14 cellular contexts compared by ENCODE assay signal in the genomic region with DNA sequence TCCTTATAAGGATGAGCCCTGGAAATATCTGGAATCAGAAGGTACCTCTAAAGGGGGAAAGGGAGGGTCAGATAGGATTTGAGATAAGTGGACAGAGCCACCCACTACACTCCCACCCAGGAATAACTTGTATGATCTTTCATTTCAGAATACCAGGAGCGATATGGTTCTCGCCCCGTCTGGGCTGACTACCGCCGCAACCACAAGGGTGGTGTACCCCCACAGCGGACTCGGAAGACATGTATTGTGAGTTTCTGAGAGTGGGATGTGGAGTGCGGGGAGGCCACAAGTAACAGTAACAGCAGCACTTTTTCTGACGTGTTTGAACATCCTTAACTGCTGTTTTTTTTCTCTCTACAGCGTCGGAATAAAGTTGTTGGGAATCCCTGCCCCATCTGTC. TPM values are rescaled to one million over a fixed set of nuclear protein-coding genes. Genes with fewer than 3 reads are reported as not detected.
DNase-seq lines count a peak whose midpoint lies in the region; ATAC-seq and TF ChIP-seq lines count a peak whose summit lies in the region.
"Had no signal": no experiment of that assay in that cellular context is flagged by ENCODE, and none has a peak within 500 bp of the region (broad histone marks: within the 10 kb centered on the region; RNA-seq: fewer than 3 reads in every experiment).

No MANE protein-coding gene starts in this region.

- no peak for ATAC-seq in gastrocnemius medialis

- H3K36me3 ChIP-seq in OCI-LY7 (ENCODE audit: insufficient read depth, low read length) (peaks cover 68% of the 10 kb centered on the region), gastrocnemius medialis (peaks cover 3 to 66% of the 10 kb centered on the region in 2 donors)

- POLR2A ChIA-PET in OCI-LY7 (lab: Charles Lee), result interaction anchor here (1.6 kb wide), 1 partner anchor 49 kb away, joined by 7 read pairs; a partner anchor contains a TSS

- DNase-seq in activated T-cell treated with anti-CD3 and anti-CD28 coated beads, Interleukin-2, amount 50 U/mL, for 24 hours, result no peak
- DNase-seq in activated T-cell treated with anti-CD3 and anti-CD28 coated beads, Interleukin-2, amount 50 U/mL, for 1 hour, result no peak
- DNase-seq in OCI-LY7 (ENCODE audit: low spot score), result no peak
- peak; percentile 52 for DNase-seq in chondrocyte (ENCODE audit: low spot score)
- no peak for DNase-seq in gastrocnemius medialis
- DNase-seq in cortex of kidney (lab: John Stamatoyannopoulos, UW), result no peak
- DNase-seq in stimulated activated CD8-positive, alpha-beta memory T cell treated with anti-CD3 and anti-CD28 coated beads, Interleukin-4, amount 100 ng/mL, for 48 hours, result no peak
- DNase-seq in NCI-H1694 treated with DMSO at 0.1 percent for 48 hours (lab: John Stamatoyannopoulos, UW), result no peak
- DNase-seq: cerebellar nuclear complex, DMS53, esophagus squamous epithelium, KG1, NCI-H1930, Right ventricle myocardium superior had no signal

- H3K4me3 ChIP-seq in OCI-LY7 (ENCODE audit: low read depth, low read length, poor library complexity, severe bottlenecking), result no peak overlapping the region
- H3K4me3 ChIP-seq in gastrocnemius medialis, result no peak overlapping the region

- peak overlapping the region; percentile 93 for H3K4me3 Mint-ChIP-seq in activated T-cell treated with anti-CD3 and anti-CD28 coated beads, Interleukin-2, amount 50 U/mL, for 24 hours
- H3K4me3 Mint-ChIP-seq in chondrocyte (ENCODE audit: unreplicated experiment), result no peak overlapping the region

- no peak overlapping the region for H2AFZ ChIP-seq in OCI-LY7 (ENCODE audit: low read length)

- H3K4me1 ChIP-seq in OCI-LY7 (ENCODE audit: insufficient read depth, low read length, poor library complexity, severe bottlenecking) (peaks cover 12% of the 10 kb centered on the region), gastrocnemius medialis (peaks cover 10 to 15% of the 10 kb centered on the region in 2 donors)

- peaks cover 92% of the 10 kb centered on the region for H3K36me3 Mint-ChIP-seq in activated T-cell treated with anti-CD3 and anti-CD28 coated beads, Interleukin-2, amount 50 U/mL, for 24 hours (ENCODE audit: low read depth)
- peaks cover 21% of the 10 kb centered on the region for H3K36me3 Mint-ChIP-seq in chondrocyte (ENCODE audit: low read depth)

- in situ Hi-C loops in gastrocnemius medialis (cut with MboI; ENCODE audit: low sequenced_read_pairs in 4 of 4), result loop anchor here in 1 of 4 donors (25.0 kb wide), 1 partner anchor 1568 kb away; a partner anchor contains a TSS

- H3K27me3 ChIP-seq in gastrocnemius medialis, result no peaks in the 10 kb centered on the region
- H3K27me3 ChIP-seq: esophagus squamous epithelium had no signal

- no peaks in the 10 kb centered on the region for H3K27me3 Mint-ChIP-seq in activated T-cell treated with anti-CD3 and anti-CD28 coated beads, Interleukin-2, amount 50 U/mL, for 24 hours
- H3K27me3 Mint-ChIP-seq in chondrocyte (ENCODE audit: low read depth), result no peaks in the 10 kb centered on the region

- no TSS peak for BruUV-seq in OCI-LY7 (replicated peaks; lab: Mats Ljungman, UMichigan)

- peak overlapping the region; percentile 99 for H3K27ac Mint-ChIP-seq in activated T-cell treated with anti-CD3 and anti-CD28 coated beads, Interleukin-2, amount 50 U/mL, for 24 hours
- no peak overlapping the region for H3K27ac Mint-ChIP-seq in chondrocyte (ENCODE audit: unreplicated experiment)

- TF ChIP-seq CTCF in OCI-LY7 (conservative IDR thresholded peaks at IDR 0.05; ENCODE audit: low read length) (no peak), chondrocyte (IDR thresholded peaks at IDR 0.05) (no peak), gastrocnemius medialis (IDR thresholded peaks at IDR 0.05 in 4 of 5, conservative IDR thresholded peaks at IDR 0.05 in 1 of 5) (no peak)

- peak overlapping the region; percentile 87 for H3K4me2 ChIP-seq in OCI-LY7 (ENCODE audit: low read length)

- no peak overlapping the region for H3K27ac ChIP-seq in OCI-LY7 (ENCODE audit: low read depth, low read length, poor library complexity, severe bottlenecking)
- H3K27ac ChIP-seq in gastrocnemius medialis, result peak overlapping the region in 3 of 4 donors; percentile 90 to 98 (median 91)

- intact Hi-C loops in OCI-LY7 (cut with micrococcal nuclease; ENCODE audit: unreplicated experiment) (loop anchor here (5.0 kb wide), 3 partner anchors 68 to 583 kb away; a partner anchor contains a TSS), gastrocnemius medialis (cut with DNase I; ENCODE audit: low total_unique reads) (loop anchor here (5.0 to 10.0 kb wide), 4 partner anchors 53 to 1205 kb away; a partner anchor contains a TSS)

- TF ChIP-seq POLR2A in gastrocnemius medialis (IDR thresholded peaks at IDR 0.05), result no peak

- peaks cover 1% of the 10 kb centered on the region; the same call in 1 of the 2 replicates for H4K20me1 ChIP-seq in OCI-LY7 (ENCODE audit: insufficient read depth, low read length)

- CTCF ChIA-PET in OCI-LY7 (lab: Charles Lee; ENCODE audit: unreplicated experiment), result no interaction called here

- peaks cover 27% of the 10 kb centered on the region for H3K4me1 Mint-ChIP-seq in activated T-cell treated with anti-CD3 and anti-CD28 coated beads, Interleukin-2, amount 50 U/mL, for 24 hours (ENCODE audit: low read depth)
- H3K4me1 Mint-ChIP-seq in chondrocyte (ENCODE audit: low read depth), result peaks cover 16% of the 10 kb centered on the region

- no peaks in the 10 kb centered on the region for H3K9me3 ChIP-seq in OCI-LY7 (ENCODE audit: low read length)
- no peaks in the 10 kb centered on the region for H3K9me3 ChIP-seq in gastrocnemius medialis
- H3K9me3 ChIP-seq: esophagus squamous epithelium had no signal

- H3K9me3 Mint-ChIP-seq in activated T-cell treated with anti-CD3 and anti-CD28 coated beads, Interleukin-2, amount 50 U/mL, for 24 hours, result no peaks in the 10 kb centered on the region
- H3K9me3 Mint-ChIP-seq in chondrocyte (ENCODE audit: low read depth), result no peaks in the 10 kb centered on the region

- H3K9me2 ChIP-seq in OCI-LY7 (ENCODE audit: insufficient read depth, low read length), result no peaks in the 10 kb centered on the region

- H3K79me2 ChIP-seq in OCI-LY7 (ENCODE audit: insufficient read depth, low read depth, low read length), result peaks cover 45% of the 10 kb centered on the region

RNA-seq across cellular contexts. Expression of a gene that starts 1.9 kb away (rescaled TPM):
- 44.2 and 59.0 TPM in 2 replicates for total RNA-seq in OCI-LY7 (2014; rRNA removed; shearing (Covaris generic))
- 77.3 and 79.6 TPM in 2 replicates for total RNA-seq in OCI-LY7 (2022)
- total RNA-seq in chondrocyte, result 23.3 to 25.4 TPM (median 24.7 TPM) in 3 replicates
- total RNA-seq in gastrocnemius medialis, result 100 to 1,000 TPM; 155 to 211 (median 167) TPM

RNA-seq across cellular contexts. Expression of a gene that starts 2.5 kb away (rescaled TPM):
- total RNA-seq in OCI-LY7 (2014; rRNA removed; shearing (Covaris generic)), result 103 and 126 TPM in 2 replicates
- 150 and 155 TPM in 2 replicates for total RNA-seq in OCI-LY7 (2022)
- total RNA-seq in chondrocyte, result 57.1 to 64.5 TPM (median 58.2 TPM) in 3 replicates
- 10 to 100 TPM; 24.1 to 31.5 (median 27.0) TPM for total RNA-seq in gastrocnemius medialis

RNA-seq across cellular contexts. Expression of a gene that starts 7.1 kb away (rescaled TPM):
- total RNA-seq in OCI-LY7 (2014; rRNA removed; shearing (Covaris generic)), result 4.7 and 10.4 TPM in 2 replicates
- 17.8 and 19.6 TPM in 2 replicates for total RNA-seq in OCI-LY7 (2022)
- 11.4 to 18.7 TPM (median 12.5 TPM) in 3 replicates for total RNA-seq in chondrocyte
- 1 to 10 TPM in 2 of 4 donors, under 1 TPM in 2; 0.73 to 7.8 (median 1.7) TPM for total RNA-seq in gastrocnemius medialis

RNA-seq across cellular contexts. Expression of a gene that starts 27.4 kb away (rescaled TPM):
- 9.1 and 14.7 TPM in 2 replicates for total RNA-seq in OCI-LY7 (2014; rRNA removed; shearing (Covaris generic))
- total RNA-seq in OCI-LY7 (2022), result 26.7 and 29.5 TPM in 2 replicates
- total RNA-seq in chondrocyte, result 11.5 to 18.3 TPM (median 13.4 TPM) in 3 replicates
- 10 to 100 TPM; 11.2 to 24.9 (median 19.8) TPM for total RNA-seq in gastrocnemius medialis

RNA-seq across cellular contexts. Expression of a gene that starts 48.3 kb away (rescaled TPM):
- 53.0 and 126 TPM in 2 replicates for total RNA-seq in OCI-LY7 (2014; rRNA removed; shearing (Covaris generic))
- total RNA-seq in OCI-LY7 (2022) (83.1 and 86.7 TPM in 2 replicates), chondrocyte (51.9 to 66.1 TPM (median 53.0 TPM) in 3 replicates), gastrocnemius medialis (100 to 1,000 TPM in 3 of 4 donors, 10 to 100 TPM in 1; 55.8 to 122 (median 111) TPM)
